11 cellular contexts compared by ENCODE assay signal in genomic region chrX:151398346-151398745, GRCh38. TPM values are rescaled to one million over a fixed set of nuclear protein-coding genes. Genes with fewer than 3 reads are reported as not detected.
DNase-seq lines count a peak whose midpoint lies in the region; ATAC-seq and TF ChIP-seq lines count a peak whose summit lies in the region.
"Had no signal": no experiment of that assay in that cellular context is flagged by ENCODE, and none has a peak within 500 bp of the region (broad histone marks: within the 10 kb centered on the region; RNA-seq: fewer than 3 reads in every experiment).

No MANE protein-coding gene starts in this region.

- no peak overlapping the region for H2BK12ac ChIP-seq in mesenchymal stem cell (ENCODE audit: low read length in 2 of 2)

- no peak overlapping the region for H2BK15ac ChIP-seq in mesenchymal stem cell (ENCODE audit: low read depth, poor library complexity, severe bottlenecking)

- H4K8ac ChIP-seq in mesenchymal stem cell (ENCODE audit: low read length) = no peak overlapping the region

- H3K4me3 ChIP-seq in BLaER1 treated with 17β-estradiol and CSF1 and Interleukin-3, amounts not matched to agents 10 nM and 100 nM = peak overlapping the region; percentile 66 to 86 (median 76); a peak in 19 of 20 replicates
- H3K4me3 ChIP-seq in HCT116 (replicated peaks in 1 of 2; ENCODE audit: low read depth in 1 of 2, low read length in 2 of 2) = peak overlapping the region; percentile 76 to 78
- peak overlapping the region in 1 of 2 experiments; percentile 87 for H3K4me3 ChIP-seq in mesenchymal stem cell (ENCODE audit: insufficient read depth in 1 of 2, low read depth in 1 of 2, low read length in 2 of 2)

- H3K27me3 Mint-ChIP-seq in activated CD8-positive, alpha-beta T cell treated with anti-CD3 and anti-CD28 coated beads, Interleukin-2, amount 10 ng/mL, durations not matched to agents 7 days and 5 days (ENCODE audit: low read depth) = no peaks in the 10 kb centered on the region

- peaks cover 14 to 39% (median 20%) of the 10 kb centered on the region in 10 experiments; a peak in 19 of 20 replicates for H3K4me1 ChIP-seq in BLaER1 treated with 17β-estradiol and CSF1 and Interleukin-3, amounts not matched to agents 10 nM and 100 nM
- H3K4me1 ChIP-seq in HCT116 (ENCODE audit: control insufficient read depth in 1 of 2, insufficient read depth in 2 of 2, low read length in 2 of 2) (peaks cover 6 to 18% of the 10 kb centered on the region in 2 experiments; a peak in 3 of 4 replicates), mesenchymal stem cell (ENCODE audit: control insufficient read depth, insufficient read depth, low read depth, low read length) (no peaks in the 10 kb centered on the region)

- peaks cover 63% of the 10 kb centered on the region for H3K79me2 ChIP-seq in HCT116 (ENCODE audit: insufficient read depth, low read length)

- no peak overlapping the region for H2BK5ac ChIP-seq in mesenchymal stem cell (ENCODE audit: low read depth, low read length, poor library complexity, severe bottlenecking)

- POLR2A ChIA-PET in HCT116 (lab: Charles Lee) = no interaction called here
- POLR2A ChIA-PET in activated CD8-positive, alpha-beta T cell treated with anti-CD3 and anti-CD28 coated beads, Interleukin-2, amount 10 ng/mL, durations not matched to agents 7 days and 5 days (lab: Charles Lee) = interaction anchor here (1.9 kb wide), 1 partner anchor 11 kb away, joined by 4 read pairs; no protein-coding TSS in a partner anchor

- H3K36me3 ChIP-seq in BLaER1 treated with 17β-estradiol and CSF1 and Interleukin-3, amounts not matched to agents 10 nM and 100 nM = peaks cover 0 to 12% (median 4%) of the 10 kb centered on the region in 11 experiments; a peak in 8 of 22 replicates
- no peaks in the 10 kb centered on the region; a peak in 1 of 4 replicates for H3K36me3 ChIP-seq in HCT116 (ENCODE audit: control insufficient read depth in 1 of 2, insufficient read depth in 2 of 2, low read length in 2 of 2)
- no peaks in the 10 kb centered on the region for H3K36me3 ChIP-seq in mesenchymal stem cell (ENCODE audit: control insufficient read depth in 1 of 2, insufficient read depth in 2 of 2, low read depth in 1 of 2, low read length in 2 of 2)

- peaks cover 19% of the 10 kb centered on the region for H3K36me3 Mint-ChIP-seq in activated CD8-positive, alpha-beta T cell treated with anti-CD3 and anti-CD28 coated beads, Interleukin-2, amount 10 ng/mL, durations not matched to agents 7 days and 5 days (ENCODE audit: low read depth)

- no peak for TF ChIP-seq POLR2A in HCT116 (IDR thresholded peaks at IDR 0.05; ENCODE audit: borderline replicate concordance, extremely low read depth, insufficient read depth, insufficient read length)

- DNase-seq in HCT116 (ENCODE audit: low read depth, low spot score) (no peak), mesenchymal stem cell (no peak), LoVo (ENCODE audit: low spot score) (no peak), substantia nigra (lab: John Stamatoyannopoulos, UW) (no peak), SKM-1 treated with dmso at 0.1 percent for 144 hours (lab: John Stamatoyannopoulos, UW; ENCODE audit: unreplicated experiment) (no peak), NCI-H1694 treated with DMSO at 0.1 percent for 48 hours (lab: John Stamatoyannopoulos, UW) (no peak)
- DNase-seq in activated CD8-positive, alpha-beta T cell treated with anti-CD3 and anti-CD28 coated beads, Interleukin-2, amount 10 ng/mL, durations not matched to agents 7 days and 5 days = no peak
- DNase-seq: activated effector memory CD4-positive, alpha-beta T cell treated with Interleukin-2 at 50 U/mL for 16 hours; NCI-H187 treated with DMSO at 0.1 percent for 48 hours; SW 1271 had no signal

- H4K20me1 ChIP-seq in BLaER1 treated with 17β-estradiol and CSF1 and Interleukin-3, amounts not matched to agents 10 nM and 100 nM = peaks cover 31 to 49% (median 42%) of the 10 kb centered on the region in 11 experiments; a peak in 21 of 22 replicates
- peaks cover 17% of the 10 kb centered on the region; the same call in 1 of the 2 replicates for H4K20me1 ChIP-seq in HCT116 (ENCODE audit: insufficient read depth)

- no peak overlapping the region for H3K14ac ChIP-seq in mesenchymal stem cell (ENCODE audit: low read length in 2 of 2)

- H3K9me3 Mint-ChIP-seq in activated CD8-positive, alpha-beta T cell treated with anti-CD3 and anti-CD28 coated beads, Interleukin-2, amount 10 ng/mL, durations not matched to agents 7 days and 5 days (ENCODE audit: insufficient read depth) = no peaks in the 10 kb centered on the region

- H4K91ac ChIP-seq in mesenchymal stem cell (ENCODE audit: low read length) = no peak overlapping the region

- no peaks in the 10 kb centered on the region for H3K79me1 ChIP-seq in mesenchymal stem cell (replicated peaks; ENCODE audit: low read length, poor library complexity, severe bottlenecking)

- H3K4me3 Mint-ChIP-seq in activated CD8-positive, alpha-beta T cell treated with anti-CD3 and anti-CD28 coated beads, Interleukin-2, amount 10 ng/mL, durations not matched to agents 7 days and 5 days = peak overlapping the region; percentile 86

- no peaks in the 10 kb centered on the region for H3K9me2 ChIP-seq in HCT116 (ENCODE audit: insufficient read depth)

- H2AFZ ChIP-seq in HCT116 (ENCODE audit: low read depth, low read length, poor library complexity, severe bottlenecking) (no peak overlapping the region), mesenchymal stem cell (ENCODE audit: low read depth, low read length) (no peak overlapping the region)

- CTCF ChIA-PET in HCT116 (lab: Charles Lee) = no interaction called here
- CTCF ChIA-PET in activated CD8-positive, alpha-beta T cell treated with anti-CD3 and anti-CD28 coated beads, Interleukin-2, amount 10 ng/mL, durations not matched to agents 7 days and 5 days (lab: Charles Lee) = no interaction called here

- no TSS peak for BruUV-seq in HCT116 (replicated peaks; lab: Mats Ljungman, UMichigan)

- H2AK5ac ChIP-seq in mesenchymal stem cell (ENCODE audit: low read length, severe bottlenecking) = no peak overlapping the region

- H3K4ac ChIP-seq in mesenchymal stem cell (ENCODE audit: low read depth in 1 of 2, low read length in 2 of 2) = no peak overlapping the region

- no peak overlapping the region for H3K18ac ChIP-seq in mesenchymal stem cell (ENCODE audit: low read depth in 1 of 2, low read length in 2 of 2)

- TF ChIP-seq CTCF in HCT116 (IDR thresholded peaks at IDR 0.05 in 2 of 3, conservative IDR thresholded peaks at IDR 0.05 in 1 of 3; ENCODE audit: borderline replicate concordance in 1 of 3, insufficient read depth in 1 of 3, low read depth in 2 of 3, low read length in 2 of 3) = no peak

- peaks cover 0 to 8% (median 0%) of the 10 kb centered on the region in 11 experiments; a peak in 5 of 22 replicates for H3K9me3 ChIP-seq in BLaER1 treated with 17β-estradiol and CSF1 and Interleukin-3, amounts not matched to agents 10 nM and 100 nM (replicated peaks in 1 of 11)
- no peaks in the 10 kb centered on the region for H3K9me3 ChIP-seq in HCT116 (ENCODE audit: control insufficient read depth in 1 of 2, insufficient read depth in 1 of 2, low read depth in 1 of 2, low read length in 2 of 2)
- H3K9me3 ChIP-seq in mesenchymal stem cell (ENCODE audit: control insufficient read depth, low read length) = no peaks in the 10 kb centered on the region

- peak overlapping the region in 7 of 11 experiments; percentile 88 to 94 (median 92); a peak in 10 of 22 replicates for H3K9ac ChIP-seq in BLaER1 treated with 17β-estradiol and CSF1 and Interleukin-3, amounts not matched to agents 10 nM and 100 nM
- H3K9ac ChIP-seq in HCT116 (ENCODE audit: low read length) (peak overlapping the region; percentile 86), mesenchymal stem cell (ENCODE audit: low read length) (peak overlapping the region; percentile 98)

- no CpG with 5 or more reads among the region's 3 CpGs for WGBS in mesenchymal stem cell

- peaks cover 52% of the 10 kb centered on the region for H3K4me1 Mint-ChIP-seq in activated CD8-positive, alpha-beta T cell treated with anti-CD3 and anti-CD28 coated beads, Interleukin-2, amount 10 ng/mL, durations not matched to agents 7 days and 5 days (ENCODE audit: low read depth)

- no peak overlapping the region for H2BK120ac ChIP-seq in mesenchymal stem cell (ENCODE audit: low read depth, low read length)

- peak overlapping the region; percentile 83 for H3K27ac Mint-ChIP-seq in activated CD8-positive, alpha-beta T cell treated with anti-CD3 and anti-CD28 coated beads, Interleukin-2, amount 10 ng/mL, durations not matched to agents 7 days and 5 days

- peak overlapping the region in 3 of 11 experiments; percentile 92 to 95 (median 94); a peak in 1 of 22 replicates for H3K27ac ChIP-seq in BLaER1 treated with 17β-estradiol and CSF1 and Interleukin-3, amounts not matched to agents 10 nM and 100 nM
- H3K27ac ChIP-seq in HCT116 (ENCODE audit: low read depth, low read length) (no peak overlapping the region), mesenchymal stem cell (ENCODE audit: low read length, poor library complexity, severe bottlenecking) (no peak overlapping the region), substantia nigra (ENCODE audit: low read depth, low read length, poor library complexity, severe bottlenecking) (no peak overlapping the region)

- ATAC-seq in HCT116 = no peak
- no peak for ATAC-seq in activated CD8-positive, alpha-beta T cell treated with anti-CD3 and anti-CD28 coated beads, Interleukin-2, amount 10 ng/mL, durations not matched to agents 7 days and 5 days

- peak overlapping the region; percentile 38 to 77 (median 58) for H3K4me2 ChIP-seq in BLaER1 treated with 17β-estradiol and CSF1 and Interleukin-3, amounts not matched to agents 10 nM and 100 nM
- peak overlapping the region; percentile 66 for H3K4me2 ChIP-seq in HCT116 (ENCODE audit: low read length)
- H3K4me2 ChIP-seq in mesenchymal stem cell (ENCODE audit: low read length, poor library complexity, severe bottlenecking) = no peak overlapping the region

- intact Hi-C loops in HCT116 (cut with micrococcal nuclease) = no loop called here

- H3K23ac ChIP-seq in mesenchymal stem cell (ENCODE audit: low read length in 2 of 2) = no peak overlapping the region

- peaks cover 21 to 88% (median 68%) of the 10 kb centered on the region in 11 experiments for H3K27me3 ChIP-seq in BLaER1 treated with 17β-estradiol and CSF1 and Interleukin-3, amounts not matched to agents 10 nM and 100 nM
- H3K27me3 ChIP-seq in HCT116 (ENCODE audit: insufficient read depth, low read length) (no peaks in the 10 kb centered on the region), mesenchymal stem cell (ENCODE audit: control insufficient read depth in 1 of 2, insufficient read depth in 1 of 2, low read length in 2 of 2) (no peaks in the 10 kb centered on the region)

- no peak for TF ChIP-seq RAD21 in HCT116 (IDR thresholded peaks at IDR 0.05; ENCODE audit: low read depth)

- RAD21 ChIA-PET in HCT116 (lab: Charles Lee; ENCODE audit: low non-redundant PET in 1 of 2, low total read pairs in 2 of 2, uncharacterized antibody in 2 of 2, unreplicated experiment in 2 of 2) = no interaction called here

TF ChIP-seq in HCT116, 20 proteins besides CTCF, POLR2A, EP300 and RAD21 (continues in another document):
- no peak for TF ChIP-seq YY1 (IDR thresholded peaks at IDR 0.05; ENCODE audit: extremely low read depth, insufficient replicate concordance, low read depth, low read length)

RNA-seq across cellular contexts. Expression of gene VMA21, which starts 1.3 kb away (rescaled TPM):
- total RNA-seq in HCT116 (2021; ENCODE audit: unreplicated experiment) = 45.1 TPM
- polyA plus RNA-seq in HCT116 (2012) = 8.0 and 10.5 TPM in 2 replicates
- total RNA-seq in activated CD8-positive, alpha-beta T cell treated with anti-CD3 and anti-CD28 coated beads, Interleukin-2, amount 10 ng/mL, durations not matched to agents 7 days and 5 days = 10 to 100 TPM; 38.4 to 42.7 TPM
- 18.6 TPM for polyA plus RNA-seq in mesenchymal stem cell (2013, experiment 1 of 2)
- polyA plus RNA-seq in mesenchymal stem cell (2013, experiment 2 of 2) = 19.4 TPM
